Comparison of ENCODE assay signal across 9 cellular contexts in the genomic region with DNA sequence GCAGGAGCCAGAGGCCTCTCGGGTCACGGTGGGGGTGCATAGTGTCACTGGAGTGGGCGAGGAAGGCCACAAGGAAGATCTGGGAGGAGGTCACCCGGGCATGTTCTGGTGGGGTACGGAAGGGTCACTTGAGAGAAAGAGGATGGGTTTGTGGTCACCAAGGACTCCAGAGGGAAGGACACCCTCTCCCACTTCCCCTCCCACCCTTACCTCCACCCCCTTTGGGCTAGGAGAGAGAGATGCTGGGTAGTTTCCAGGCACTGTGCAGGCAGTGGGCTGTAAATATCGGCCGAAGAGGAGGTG. TPM values are rescaled to one million over a fixed set of nuclear protein-coding genes. Genes with fewer than 3 reads are reported as not detected.
A peak's percentile ranks its signal among the peaks of the same experiment; 100 is the strongest.
DNase-seq lines count a peak whose midpoint lies in the region; ATAC-seq and TF ChIP-seq lines count a peak whose summit lies in the region.
"Had no signal": no experiment of that assay in that cellular context is flagged by ENCODE, and none has a peak within 500 bp of the region (broad histone marks: within the 10 kb centered on the region; RNA-seq: fewer than 3 reads in every experiment).

No MANE protein-coding gene starts in this region.

- H3K27me3 Mint-ChIP-seq in T-helper 2 cell treated with Interferon-gamma antibody and Interleukin-4, amounts not matched to agents 5 μg/mL and 100 μg/mL, for 36 hours (ENCODE audit: low read depth) = peaks cover 50% of the 10 kb centered on the region

- H3K4me3 Mint-ChIP-seq in T-helper 2 cell treated with Interferon-gamma antibody and Interleukin-4, amounts not matched to agents 5 μg/mL and 100 μg/mL, for 36 hours = peak overlapping the region; percentile 82

- peaks cover 7% of the 10 kb centered on the region for H3K36me3 Mint-ChIP-seq in T-helper 2 cell treated with Interferon-gamma antibody and Interleukin-4, amounts not matched to agents 5 μg/mL and 100 μg/mL, for 36 hours (ENCODE audit: low read depth)

- no peak for TF ChIP-seq RAD21 in liver (IDR thresholded peaks at IDR 0.05)

- ATAC-seq in thoracic aorta (ENCODE audit: insufficient number of reproducible peaks, low FRiP score, low read depth) (no peak), HG03354 (IDR thresholded peaks at IDR 0.05; ENCODE audit: poor library complexity, severe bottlenecking, unreplicated experiment) (no peak)

- DNase-seq in T-helper 2 cell treated with Interferon-gamma antibody and Interleukin-4, amounts not matched to agents 5 μg/mL and 100 μg/mL, for 36 hours (ENCODE audit: low spot score) = no peak
- DNase-seq in T-helper 2 cell (no peak), astrocyte of the spinal cord (ENCODE audit: low read depth, low spot score) (no peak), thoracic aorta (ENCODE audit: low spot score) (no peak), H4 (ENCODE audit: low spot score) (no peak), cortex of kidney (lab: John Stamatoyannopoulos, UW) (no peak)
- DNase-seq: brain microvascular endothelial cell had no signal

- no peaks in the 10 kb centered on the region for H3K9me3 Mint-ChIP-seq in T-helper 2 cell treated with Interferon-gamma antibody and Interleukin-4, amounts not matched to agents 5 μg/mL and 100 μg/mL, for 36 hours

- peak overlapping the region; percentile 13 for H3K27ac Mint-ChIP-seq in T-helper 2 cell treated with Interferon-gamma antibody and Interleukin-4, amounts not matched to agents 5 μg/mL and 100 μg/mL, for 36 hours

- H3K36me3 ChIP-seq in liver (ENCODE audit: control insufficient read depth in 4 of 4, insufficient read depth in 3 of 4, low read depth in 1 of 4, low read length in 3 of 4) (no peaks in the 10 kb centered on the region), thoracic aorta (no peaks in the 10 kb centered on the region)
- H3K36me3 ChIP-seq: brain microvascular endothelial cell had no signal

- no peak overlapping the region for H3K9ac ChIP-seq in liver (ENCODE audit: low read depth in 1 of 2, low read length in 2 of 2)

- H3K4me1 ChIP-seq in liver (ENCODE audit: control insufficient read depth in 4 of 4, insufficient read depth in 4 of 4, low read length in 3 of 4) = peaks cover 3 to 19% (median 9%) of the 10 kb centered on the region in 4 donors
- peaks cover 9 to 16% of the 10 kb centered on the region in 2 donors for H3K4me1 ChIP-seq in thoracic aorta (ENCODE audit: control insufficient read depth in 1 of 2, low read depth in 2 of 2)

- peaks cover 17% of the 10 kb centered on the region for H3K4me1 Mint-ChIP-seq in T-helper 2 cell treated with Interferon-gamma antibody and Interleukin-4, amounts not matched to agents 5 μg/mL and 100 μg/mL, for 36 hours (ENCODE audit: low read depth)

- WGBS in liver = 77% methylated on average over 7 of the region's 7 CpGs

- no peaks in the 10 kb centered on the region for H3K9me3 ChIP-seq in liver (ENCODE audit: control insufficient read depth in 4 of 4, low read length in 3 of 4)
- H3K9me3 ChIP-seq in thoracic aorta = no peaks in the 10 kb centered on the region

- H3K4me3 ChIP-seq in astrocyte of the spinal cord (ENCODE audit: low read depth, low read length) (peak overlapping the region; percentile 55), liver (ENCODE audit: low read depth in 1 of 3, low read length in 3 of 3) (peak overlapping the region in 2 of 3 donors; percentile 70 to 83), thoracic aorta (peak overlapping the region; percentile 90)

- H3K27ac ChIP-seq in liver (ENCODE audit: low read depth in 1 of 2, low read length in 2 of 2) = no peak overlapping the region
- no peak overlapping the region for H3K27ac ChIP-seq in thoracic aorta
- H3K27ac ChIP-seq: brain microvascular endothelial cell had no signal

- TF ChIP-seq CTCF in astrocyte of the spinal cord (IDR thresholded peaks at IDR 0.05; ENCODE audit: low read depth, low read length) (no peak), liver (IDR thresholded peaks at IDR 0.05; ENCODE audit: low read depth, low read length, missing input control) (no peak), thoracic aorta (IDR thresholded peaks at IDR 0.05) (no peak)

- H3K27me3 ChIP-seq in liver (ENCODE audit: control insufficient read depth in 4 of 4, insufficient read depth in 4 of 4, low read length in 3 of 4) (no peaks in the 10 kb centered on the region), thoracic aorta (replicated peaks; ENCODE audit: insufficient read depth) (no peaks in the 10 kb centered on the region)

- in situ Hi-C loops in astrocyte of the spinal cord (cut with HindIII; ENCODE audit: low sequenced_read_pairs) = no loop called here

TF ChIP-seq in liver, 16 proteins besides CTCF, POLR2A, EP300 and RAD21:
- no peak for TF ChIP-seq SP1 (IDR thresholded peaks at IDR 0.05)
- no peak for TF ChIP-seq EGR1 (IDR thresholded peaks at IDR 0.05; ENCODE audit: low read depth in 2 of 2)
- no peak for TF ChIP-seq GABPA (IDR thresholded peaks at IDR 0.05 in 1 of 2, conservative IDR thresholded peaks at IDR 0.05 in 1 of 2)
- no peak for TF ChIP-seq HNF4G (IDR thresholded peaks at IDR 0.05)
- TF ChIP-seq HNF4A (conservative IDR thresholded peaks at IDR 0.05) = no peak

RNA-seq across cellular contexts. Expression of gene AMIGO1, which starts 0.7 kb away (rescaled TPM):
- total RNA-seq in liver (1 to 10 TPM in 1 of 2 donors, under 1 TPM in 1; 0.75 to 4.6 TPM), thoracic aorta (10 to 100 TPM in 1 of 2 donors, 1 to 10 TPM in 1; 7.8 to 16.0 TPM)
- 1 to 10 TPM; 1.7 to 2.0 TPM for polyA plus RNA-seq in liver
- 0.72 and 1.5 TPM in 2 replicates for total RNA-seq in H4 (2014; rRNA removed; shearing (Covaris generic))

RNA-seq across cellular contexts. Expression of gene CYB561D1, which starts 14.9 kb away (rescaled TPM):
- total RNA-seq in liver = 1 to 10 TPM; 2.5 to 2.8 TPM
- 1 to 10 TPM; 1.3 to 1.5 TPM for polyA plus RNA-seq in liver
- 10 to 100 TPM in 1 of 2 donors, 1 to 10 TPM in 1; 9.5 to 16.5 TPM for total RNA-seq in thoracic aorta
- 2.6 and 7.9 TPM in 2 replicates for total RNA-seq in H4 (2014; rRNA removed; shearing (Covaris generic))

RNA-seq across cellular contexts. Expression of gene ATXN7L2, which starts 25.1 kb away (rescaled TPM):
- total RNA-seq in liver (1 to 10 TPM in 1 of 2 donors, under 1 TPM in 1; 0.61 to 1.6 TPM), thoracic aorta (1 to 10 TPM; 3.1 to 7.7 TPM)
- 1 to 10 TPM; 1.0 to 1.7 TPM for polyA plus RNA-seq in liver
- total RNA-seq in H4 (2014; rRNA removed; shearing (Covaris generic)) = 1.0 and 1.9 TPM in 2 replicates

RNA-seq across cellular contexts. Expression of gene GPR61, which starts 30.8 kb away (rescaled TPM):
- total RNA-seq in liver (not detected), thoracic aorta (not detected)
- under 1 TPM in 1 of 2 donors, not detected in 1; 0.32 TPM for polyA plus RNA-seq in liver
- not detected in 2 replicates for total RNA-seq in H4 (2014; rRNA removed; shearing (Covaris generic))

RNA-seq across cellular contexts. Expression of gene GNAI3, which starts 39.6 kb away (rescaled TPM):
- total RNA-seq in liver (1 to 10 TPM; 6.4 to 6.5 TPM), thoracic aorta (1 to 10 TPM; 5.4 to 9.3 TPM)
- 1 to 10 TPM; 1.9 to 2.2 TPM for polyA plus RNA-seq in liver
- 9.0 and 9.8 TPM in 2 replicates for total RNA-seq in H4 (2014; rRNA removed; shearing (Covaris generic))
